ENCODE assay signal across 20 cellular contexts in genomic region chr15:31020542-31020941, GRCh38. TPM values are rescaled to one million over a fixed set of nuclear protein-coding genes. Genes with fewer than 3 reads are reported as not detected.
DNase-seq lines count a peak whose midpoint lies in the region; ATAC-seq and TF ChIP-seq lines count a peak whose summit lies in the region.
"Had no signal": no experiment of that assay in that cellular context is flagged by ENCODE, and none has a peak within 500 bp of the region (broad histone marks: within the 10 kb centered on the region; RNA-seq: fewer than 3 reads in every experiment).

No MANE protein-coding gene starts in this region.

- peak overlapping the region; percentile 24 for H2AFZ ChIP-seq in IMR-90 (replicated peaks; ENCODE audit: low read length, poor library complexity)

- H4K20me1 ChIP-seq in IMR-90 (ENCODE audit: insufficient read depth, low read length), result no peaks in the 10 kb centered on the region

- H3K4me2 ChIP-seq in IMR-90 (ENCODE audit: low read depth, low read length), result no peak overlapping the region

- TF ChIP-seq CTCF in IMR-90 (conservative IDR thresholded peaks at IDR 0.05; ENCODE audit: low read depth, low read length), result no peak
- TF ChIP-seq CTCF in prostate gland (IDR thresholded peaks at IDR 0.05), result no peak
- TF ChIP-seq CTCF in GM13976 (IDR thresholded peaks at IDR 0.05; ENCODE audit: borderline replicate concordance, control extremely low read depth, extremely low read depth, insufficient read depth, missing control alignments), result no peak
- TF ChIP-seq CTCF in tibial nerve (IDR thresholded peaks at IDR 0.05), result no peak

- H3K4me3 ChIP-seq in IMR-90 (ENCODE audit: insufficient read depth, low read depth, low read length), result no peak overlapping the region
- H3K4me3 ChIP-seq in prostate gland, result no peak overlapping the region
- H3K4me3 ChIP-seq in tibial nerve, result no peak overlapping the region
- H3K4me3 ChIP-seq: MG63 had no signal

- intact Hi-C loops in IMR-90 (cut with micrococcal nuclease), result no loop called here
- intact Hi-C loops in prostate gland (cut with DNase I), result no loop called here

- H3K4ac ChIP-seq in IMR-90 (ENCODE audit: low read depth, low read length), result no peak overlapping the region

- no peak for ATAC-seq in IMR-90 (ENCODE audit: low read depth)
- ATAC-seq: CD8-positive, alpha-beta T cell; HepG2; Panc1 had no signal

- H3K23ac ChIP-seq in IMR-90 (ENCODE audit: low read depth, low read length), result no peak overlapping the region

- TF ChIP-seq POLR2A in IMR-90 (IDR thresholded peaks at IDR 0.05; ENCODE audit: low read depth, low read length) (no peak), prostate gland (IDR thresholded peaks at IDR 0.05) (no peak), tibial nerve (IDR thresholded peaks at IDR 0.05) (no peak)

- no peak overlapping the region for H3K27ac ChIP-seq in IMR-90 (ENCODE audit: insufficient read depth, low read length)
- H3K27ac ChIP-seq in prostate gland, result no peak overlapping the region
- H3K27ac ChIP-seq in tibial nerve, result no peak overlapping the region
- H3K27ac ChIP-seq: C4-2B had no signal

- no TSS peak for BruUV-seq in IMR-90 (replicated peaks; lab: Mats Ljungman, UMichigan)

- DNase-seq in IMR-90 (peak; percentile 37), astrocyte of the hippocampus (ENCODE audit: low read depth, low spot score) (peak; percentile 35), myocyte (ENCODE audit: low read depth) (peak; percentile 7), prostate gland (ENCODE audit: low spot score) (no peak), GM13976 (ENCODE audit: low spot score) (no peak), tibial nerve (ENCODE audit: low spot score in 2 of 2) (no peak), UCSD-AML1 (lab: John Stamatoyannopoulos, UW; ENCODE audit: unreplicated experiment) (no peak)
- DNase-seq: Caco-2; CD8-positive, alpha-beta T cell; EL; GDM1; KG1; MG63; NCI-H2029; NCI-H2227 treated with DMSO at 0.1 percent for 48 hours; NCI-H526 treated with DMSO at 0.1 percent for 48 hours; SHP77 treated with DMSO at 0.1 percent for 48 hours had no signal

- peaks cover 20% of the 10 kb centered on the region for H3K9me1 ChIP-seq in IMR-90 (ENCODE audit: insufficient read depth, low read length)

- no peak overlapping the region for H4K5ac ChIP-seq in IMR-90 (ENCODE audit: low read depth, low read length)

- no peak for TF ChIP-seq RAD21 in IMR-90 (IDR thresholded peaks at IDR 0.05; ENCODE audit: low read length)

- H3K9me3 ChIP-seq in IMR-90 (ENCODE audit: control insufficient read depth, insufficient read depth, low read length) (no peaks in the 10 kb centered on the region), prostate gland (no peaks in the 10 kb centered on the region), tibial nerve (no peaks in the 10 kb centered on the region)
- H3K9me3 ChIP-seq: Caco-2, MG63 had no signal

- CTCF ChIA-PET in IMR-90 (lab: Yijun Ruan, JAX), result no interaction called here

- H3K36me3 ChIP-seq in IMR-90 (ENCODE audit: control insufficient read depth, insufficient read depth, low read length) (no peaks in the 10 kb centered on the region), prostate gland (no peaks in the 10 kb centered on the region), tibial nerve (no peaks in the 10 kb centered on the region)
- H3K36me3 ChIP-seq: MG63 had no signal

- no peak overlapping the region for H3K56ac ChIP-seq in IMR-90 (ENCODE audit: extremely low read depth, insufficient read depth, low read length)

- no peak for TF ChIP-seq EP300 in tibial nerve (IDR thresholded peaks at IDR 0.05)

- H3K4me1 ChIP-seq in IMR-90 (ENCODE audit: control insufficient read depth, insufficient read depth, low read length) (peaks cover 18% of the 10 kb centered on the region), prostate gland (replicated peaks) (no peaks in the 10 kb centered on the region), tibial nerve (peaks cover 0 to 24% (median 6%) of the 10 kb centered on the region in 4 donors)

- H2BK15ac ChIP-seq in IMR-90 (ENCODE audit: low read depth, low read length), result 0 out of 3 replicates have a peak overlapping the region, but pooled peaks have one; percentile 55

- no peak overlapping the region; the same call in 1 of the 2 replicates for H2BK120ac ChIP-seq in IMR-90 (ENCODE audit: low read depth, low read length)

- no peak overlapping the region for H3K9ac ChIP-seq in IMR-90 (ENCODE audit: low read depth, low read length)

- H3K14ac ChIP-seq in IMR-90 (replicated peaks; ENCODE audit: low read depth, low read length), result no peak overlapping the region

- POLR2A ChIA-PET in IMR-90 (lab: Charles Lee; ENCODE audit: unreplicated experiment), result no interaction called here

- H2BK20ac ChIP-seq in IMR-90 (ENCODE audit: low read depth, low read length), result 0 out of 2 replicates have a peak overlapping the region, but pooled peaks have one; percentile 42

- H3K18ac ChIP-seq in IMR-90 (ENCODE audit: low read depth, low read length), result no peak overlapping the region

- dilution Hi-C loops in IMR-90 (cut with HindIII; ENCODE audit: low sequenced_read_pairs, unreplicated experiment), result no loop called here

- no CpG with 5 or more reads among the region's 5 CpGs for WGBS in IMR-90 (ENCODE audit: extremely low coverage in 2 of 2, insufficient read length in 1 of 2), 2 experiments
- 87% methylated on average over 5 of the region's 5 CpGs for WGBS in prostate gland
- 85 to 92% methylated on average over 5 of the region's 5 CpGs for WGBS in tibial nerve, 2 donors

- peaks cover 0 to 8% of the 10 kb centered on the region in 2 experiments; a peak in 1 of 4 replicates for H3K79me1 ChIP-seq in IMR-90 (ENCODE audit: low read depth in 1 of 2, low read length in 2 of 2)

- H2AK5ac ChIP-seq in IMR-90 (ENCODE audit: low read depth, low read length), result peak overlapping the region; percentile 52; the same call in 1 of the 2 replicates

- H2BK5ac ChIP-seq in IMR-90 (ENCODE audit: low read depth, low read length, poor library complexity, severe bottlenecking), result no peak overlapping the region

- H2AK9ac ChIP-seq in IMR-90 (replicated peaks; ENCODE audit: low read depth, low read length, poor library complexity), result no peak overlapping the region

- H3K27me3 ChIP-seq in IMR-90 (ENCODE audit: control insufficient read depth, insufficient read depth, low read length), result no peaks in the 10 kb centered on the region
- H3K27me3 ChIP-seq in prostate gland (replicated peaks; ENCODE audit: insufficient read depth), result no peaks in the 10 kb centered on the region
- H3K27me3 ChIP-seq in tibial nerve, result no peaks in the 10 kb centered on the region
- H3K27me3 ChIP-seq: MG63 had no signal

- H4K91ac ChIP-seq in IMR-90 (ENCODE audit: insufficient read depth, low read depth, low read length), result no peak overlapping the region

- H4K8ac ChIP-seq in IMR-90 (ENCODE audit: low read depth in 2 of 2, low read length in 2 of 2), result peak overlapping the region in 1 of 2 experiments; percentile 10; a peak in 1 of 4 replicates

- in situ Hi-C loops in IMR-90 (cut with MboI; ENCODE audit: low sequenced_read_pairs), result no loop called here
- in situ Hi-C loops in GM13976 (cut with MboI; ENCODE audit: low sequenced_read_pairs, unreplicated experiment), result no loop called here

TF ChIP-seq in IMR-90, 13 proteins besides CTCF, POLR2A, EP300 and RAD21:
- TF ChIP-seq RCOR1 (IDR thresholded peaks at IDR 0.05; ENCODE audit: insufficient replicate concordance, low read length) (no peak), MAZ (IDR thresholded peaks at IDR 0.05; ENCODE audit: borderline replicate concordance, low read depth, low read length) (no peak), BHLHE40 (IDR thresholded peaks at IDR 0.05; ENCODE audit: low read depth, low read length) (no peak), SMC3 (IDR thresholded peaks at IDR 0.05; ENCODE audit: low read depth, low read length) (no peak), MAFK (IDR thresholded peaks at IDR 0.05; ENCODE audit: low read depth, low read length) (no peak), CEBPB (IDR thresholded peaks at IDR 0.05; ENCODE audit: low read depth, low read length) (no peak), CHD1 (IDR thresholded peaks at IDR 0.05; ENCODE audit: low read depth, low read length) (no peak), USF2 (IDR thresholded peaks at IDR 0.05; ENCODE audit: low read depth, low read length) (no peak), ELK1 (IDR thresholded peaks at IDR 0.05; ENCODE audit: borderline replicate concordance, low read depth, low read length) (no peak), FOS (IDR thresholded peaks at IDR 0.05; ENCODE audit: low read depth, low read length) (no peak), MXI1 (IDR thresholded peaks at IDR 0.05; ENCODE audit: borderline replicate concordance, low read depth, low read length) (no peak), RFX5 (IDR thresholded peaks at IDR 0.05; ENCODE audit: low read depth, low read length) (no peak), NFE2L2 (IDR thresholded peaks at IDR 0.05; ENCODE audit: low read depth, low read length) (no peak)

RNA-seq across cellular contexts. Expression of gene MTMR10, which starts 29.1 kb away (rescaled TPM):
- total RNA-seq in IMR-90 (2012; rRNA removed) (13.8 and 22.5 TPM in 2 replicates), myocyte (15.2 and 17.5 TPM in 2 replicates), prostate gland (10 to 100 TPM; 32.5 to 35.2 TPM), tibial nerve (10 to 100 TPM; 44.4 to 58.6 (median 53.8) TPM)
- polyA plus RNA-seq in IMR-90 (2012; rRNA removed), result 9.9 and 11.2 TPM in 2 replicates
- 2.9 TPM in 2 replicates for polyA plus RNA-seq in IMR-90 (2012; cell fraction: cytosol; rRNA removed)
- polyA plus RNA-seq in IMR-90 (2012; cell fraction: nucleus; rRNA removed; ENCODE audit: low replicate concordance), result 8.4 and 35.3 TPM in 2 replicates
- polyA plus RNA-seq in myocyte (2012), result 5.9 TPM

Comparison
In these comparisons a context has a peak if more than half of its experiments do, and no peak if none do; other contexts are left out.
1. DNase-seq: peak in IMR-90 (single experiment), astrocyte of the hippocampus (single experiment) and myocyte (single experiment); none in prostate gland (single experiment), GM13976 (single experiment), tibial nerve (0 of 2) and UCSD-AML1 (single experiment).